In genomic region chr3:119498188-119498987, GRCh38 we compare ENCODE assay signal across 8 cellular contexts. TPM values are rescaled to one million over a fixed set of nuclear protein-coding genes. Genes with fewer than 3 reads are reported as not detected.
DNase-seq lines count a peak whose midpoint lies in the region; ATAC-seq and TF ChIP-seq lines count a peak whose summit lies in the region.

Gene TIMMDC1 (plus strand): TSS chr3:119498547. CDS start chr3:119498734, 187 bp downstream.

- H3K9me3 Mint-ChIP-seq in activated T-helper 2 cell treated with anti-CD3 and anti-CD28 coated beads, Interferon-gamma antibody, Interleukin-2, Interleukin-4, amounts not matched to agents 10 μg/mL and 5 μg/mL and 100 μg/mL, durations not matched to agents 14 hours and 24 hours and 36 hours, result no peaks in the 10 kb centered on the region
- H3K9me3 Mint-ChIP-seq in naive thymus-derived CD8-positive, alpha-beta T cell, result no peaks in the 10 kb centered on the region

- peaks cover 29% of the 10 kb centered on the region for H3K36me3 Mint-ChIP-seq in activated T-helper 2 cell treated with anti-CD3 and anti-CD28 coated beads, Interferon-gamma antibody, Interleukin-2, Interleukin-4, amounts not matched to agents 10 μg/mL and 5 μg/mL and 100 μg/mL, durations not matched to agents 14 hours and 24 hours and 36 hours (ENCODE audit: low read depth)
- peaks cover 0 to 12% (median 0%) of the 10 kb centered on the region in 3 donors for H3K36me3 Mint-ChIP-seq in naive thymus-derived CD8-positive, alpha-beta T cell

- no peak for TF ChIP-seq CTCF in RWPE2 (IDR thresholded peaks at IDR 0.05; ENCODE audit: poor library complexity, severe bottlenecking)
- no peak for TF ChIP-seq CTCF in fibroblast of mammary gland (conservative IDR thresholded peaks at IDR 0.05; ENCODE audit: control insufficient read depth, insufficient read depth, low read depth, low read length)

- H3K4me3 ChIP-seq in RWPE2 (ENCODE audit: severe bottlenecking), result peak within 1 kb of the TSS; percentile 44
- peak within 1 kb of the TSS; percentile 98 for H3K4me3 ChIP-seq in fibroblast of mammary gland (ENCODE audit: control insufficient read depth, low read depth, low read length)

- no peaks in the 10 kb centered on the region for H3K27me3 ChIP-seq in RWPE2 (ENCODE audit: insufficient read depth, poor library complexity, severe bottlenecking)

- H3K36me3 ChIP-seq in RWPE2 (ENCODE audit: low read depth), result peaks cover 33% of the 10 kb centered on the region

- no peaks in the 10 kb centered on the region for H3K9me3 ChIP-seq in RWPE2 (ENCODE audit: severe bottlenecking)

- POLR2A ChIA-PET in naive thymus-derived CD8-positive, alpha-beta T cell (lab: Charles Lee), result interaction anchor here (0.6 to 3.3 kb wide), 13 partner anchors 29 to 1098 kb away, joined by 3 to 58 read pairs (median 6); partner anchors contain the start of genes ADPRH, ARHGAP31, B4GALT4 and COX17

- H3K27me3 Mint-ChIP-seq in activated T-helper 2 cell treated with anti-CD3 and anti-CD28 coated beads, Interferon-gamma antibody, Interleukin-2, Interleukin-4, amounts not matched to agents 10 μg/mL and 5 μg/mL and 100 μg/mL, durations not matched to agents 14 hours and 24 hours and 36 hours (ENCODE audit: low read depth), result no peaks in the 10 kb centered on the region
- H3K27me3 Mint-ChIP-seq in naive thymus-derived CD8-positive, alpha-beta T cell, result no peaks in the 10 kb centered on the region

- intact Hi-C loops in activated T-helper 2 cell treated with anti-CD3 and anti-CD28 coated beads, Interferon-gamma antibody, Interleukin-2, Interleukin-4, amounts not matched to agents 10 μg/mL and 5 μg/mL and 100 μg/mL, durations not matched to agents 14 hours and 24 hours and 36 hours (cut with micrococcal nuclease), result loop anchor here (1.0 to 5.0 kb wide), 9 partner anchors 10 to 597 kb away; partner anchors contain the start of genes ARHGAP31, B4GALT4, CFAP91 and COX17

- peak within 1 kb of the TSS; percentile 96 for H3K4me3 Mint-ChIP-seq in activated T-helper 2 cell treated with anti-CD3 and anti-CD28 coated beads, Interferon-gamma antibody, Interleukin-2, Interleukin-4, amounts not matched to agents 10 μg/mL and 5 μg/mL and 100 μg/mL, durations not matched to agents 14 hours and 24 hours and 36 hours (ENCODE audit: low read depth)
- peak within 1 kb of the TSS; percentile 97 to 99 (median 99) for H3K4me3 Mint-ChIP-seq in naive thymus-derived CD8-positive, alpha-beta T cell

- ATAC-seq in RWPE2 (ENCODE audit: low read depth), result peak; percentile 98
- ATAC-seq in naive thymus-derived CD8-positive, alpha-beta T cell, result peak; percentile 97

- peaks cover 16% of the 10 kb centered on the region for H3K4me1 ChIP-seq in RWPE2 (ENCODE audit: insufficient read depth, poor library complexity, severe bottlenecking)

- H3K27ac Mint-ChIP-seq in activated T-helper 2 cell treated with anti-CD3 and anti-CD28 coated beads, Interferon-gamma antibody, Interleukin-2, Interleukin-4, amounts not matched to agents 10 μg/mL and 5 μg/mL and 100 μg/mL, durations not matched to agents 14 hours and 24 hours and 36 hours, result peak within 1 kb of the TSS; percentile 95
- peak within 1 kb of the TSS; percentile 98 to 100 (median 99) for H3K27ac Mint-ChIP-seq in naive thymus-derived CD8-positive, alpha-beta T cell

- H3K4me1 Mint-ChIP-seq in activated T-helper 2 cell treated with anti-CD3 and anti-CD28 coated beads, Interferon-gamma antibody, Interleukin-2, Interleukin-4, amounts not matched to agents 10 μg/mL and 5 μg/mL and 100 μg/mL, durations not matched to agents 14 hours and 24 hours and 36 hours (ENCODE audit: low read depth), result peaks cover 32% of the 10 kb centered on the region
- H3K4me1 Mint-ChIP-seq in naive thymus-derived CD8-positive, alpha-beta T cell, result peaks cover 12 to 42% (median 35%) of the 10 kb centered on the region in 4 donors

- peak within 1 kb of the TSS; percentile 55 for H3K27ac ChIP-seq in RWPE2 (ENCODE audit: poor library complexity, severe bottlenecking)

- peak; percentile 97 for DNase-seq in EH (ENCODE audit: low read depth)
- DNase-seq in H4 (ENCODE audit: low spot score), result peak; percentile 98
- DNase-seq in LoVo (ENCODE audit: low spot score), result peak; percentile 98
- DNase-seq in RWPE2 (ENCODE audit: low spot score), result peak; percentile 95
- peak; percentile 96 for DNase-seq in activated T-helper 2 cell treated with anti-CD3 and anti-CD28 coated beads, Interferon-gamma antibody, Interleukin-2, Interleukin-4, amounts not matched to agents 10 μg/mL and 5 μg/mL and 100 μg/mL, durations not matched to agents 14 hours and 24 hours and 36 hours (ENCODE audit: low spot score)
- DNase-seq in fibroblast of mammary gland (ENCODE audit: low read depth), result peak; percentile 93
- peak; percentile 93 to 98 (median 97) for DNase-seq in naive thymus-derived CD8-positive, alpha-beta T cell
- DNase-seq in stimulated activated naive CD4-positive, alpha-beta T cell (lab: John Stamatoyannopoulos, UW), result peak; percentile 92 to 97 (median 96)

RNA-seq across cellular contexts. Expression of gene TIMMDC1, which starts in this region (rescaled TPM):
- total RNA-seq in H4 (2014; rRNA removed; shearing (Covaris generic)), result 112 and 128 TPM in 2 replicates
- 93.6 and 101 TPM in 2 replicates for total RNA-seq in activated T-helper 2 cell treated with anti-CD3 and anti-CD28 coated beads, Interferon-gamma antibody, Interleukin-2, Interleukin-4, amounts not matched to agents 10 μg/mL and 5 μg/mL and 100 μg/mL, durations not matched to agents 14 hours and 24 hours and 36 hours
- total RNA-seq in naive thymus-derived CD8-positive, alpha-beta T cell, result 10 to 100 TPM; 71.0 to 72.9 TPM
- 10 to 100 TPM; 63.0 to 89.7 (median 75.0) TPM for polyA plus RNA-seq in naive thymus-derived CD8-positive, alpha-beta T cell

Comparison
In these comparisons a context has a peak if more than half of its experiments do, and no peak if none do; other contexts are left out.
1. Peak in every context shown above with its lines: DNase-seq, ATAC-seq, H3K4me3 ChIP-seq and H3K27ac ChIP-seq.